ENCODE assay signal across 22 cellular contexts in genomic region chr6:156390621-156391378, GRCh38.
DNase-seq lines count a peak whose midpoint lies in the region; ATAC-seq and TF ChIP-seq lines count a peak whose summit lies in the region.
"Had no signal": no experiment of that assay in that cellular context is flagged by ENCODE, and none has a peak within 500 bp of the region (broad histone marks: within the 10 kb centered on the region; RNA-seq: fewer than 3 reads in every experiment).

No MANE protein-coding gene starts in this region.

- no peaks in the 10 kb centered on the region for H4K20me1 ChIP-seq in OCI-LY7 (ENCODE audit: insufficient read depth, low read length)

- H3K4me3 ChIP-seq in OCI-LY7 (ENCODE audit: low read depth, low read length, poor library complexity, severe bottlenecking) (peak overlapping the region; percentile 36), thyroid gland (replicated peaks in 1 of 3) (no peak overlapping the region), heart right ventricle (no peak overlapping the region)
- H3K4me3 ChIP-seq: A549, K562, SK-N-MC had no signal

- CTCF ChIA-PET in activated naive CD4-positive, alpha-beta T cell treated with anti-CD3 and anti-CD28 coated beads, Interleukin-2, amount 10 ng/mL, durations not matched to agents 7 days and 5 days (lab: Charles Lee): no interaction called here
- CTCF ChIA-PET in OCI-LY7 (lab: Charles Lee; ENCODE audit: unreplicated experiment): interaction anchor here (1.0 kb wide), 1 partner anchor 102 kb away, joined by 4 read pairs; no protein-coding TSS in a partner anchor

- H3K79me2 ChIP-seq in OCI-LY7 (ENCODE audit: insufficient read depth, low read depth, low read length): peaks cover 22% of the 10 kb centered on the region; the same call in 1 of the 2 replicates

- H3K4me3 Mint-ChIP-seq in activated naive CD4-positive, alpha-beta T cell treated with anti-CD3 and anti-CD28 coated beads, Interleukin-2, amount 50 U/mL, for 24 hours: peak overlapping the region; percentile 64
- no peak overlapping the region for H3K4me3 Mint-ChIP-seq in activated naive CD4-positive, alpha-beta T cell treated with anti-CD3 and anti-CD28 coated beads, Interleukin-2, amount 10 ng/mL, durations not matched to agents 7 days and 5 days
- H3K4me3 Mint-ChIP-seq: activated T-helper 1 cell treated with anti-CD3 and anti-CD28 coated beads, Interleukin-12 subunit alpha, Interleukin-12 subunit beta, Interleukin-2, Interleukin-4 antibody, amounts not matched to agents 30 ng/mL and 10 ng/mL and 1 ng/mL, durations not matched to agents 14 hours and 24 hours and 36 hours; dendritic cell treated with granulocyte-macrophage colony-stimulating factor and Interleukin-4, amounts not matched to agents 40 ng/mL and 50 ng/mL, for 4 days had no signal

- no peak for TF ChIP-seq POLR2A in thyroid gland (IDR thresholded peaks at IDR 0.05)

- no peaks in the 10 kb centered on the region for H3K36me3 Mint-ChIP-seq in activated naive CD4-positive, alpha-beta T cell treated with anti-CD3 and anti-CD28 coated beads, Interleukin-2, amount 50 U/mL, for 24 hours
- H3K36me3 Mint-ChIP-seq in activated naive CD4-positive, alpha-beta T cell treated with anti-CD3 and anti-CD28 coated beads, Interleukin-2, amount 10 ng/mL, durations not matched to agents 7 days and 5 days: no peaks in the 10 kb centered on the region

- H3K36me3 ChIP-seq in OCI-LY7 (ENCODE audit: insufficient read depth, low read length) (peaks cover 40% of the 10 kb centered on the region), thyroid gland (no peaks in the 10 kb centered on the region), heart right ventricle (no peaks in the 10 kb centered on the region)
- H3K36me3 ChIP-seq: brain microvascular endothelial cell had no signal

- H3K4me1 ChIP-seq in OCI-LY7 (ENCODE audit: insufficient read depth, low read length, poor library complexity, severe bottlenecking) (peaks cover 61% of the 10 kb centered on the region), foreskin keratinocyte (peaks cover 5% of the 10 kb centered on the region), thyroid gland (peaks cover 23 to 25% of the 10 kb centered on the region in 2 donors), heart right ventricle (no peaks in the 10 kb centered on the region)
- H3K4me1 ChIP-seq: A549 had no signal

- TF ChIP-seq CTCF in OCI-LY7 (conservative IDR thresholded peaks at IDR 0.05; ENCODE audit: low read length): no peak
- TF ChIP-seq CTCF in foreskin keratinocyte (conservative IDR thresholded peaks at IDR 0.05): no peak
- no peak for TF ChIP-seq CTCF in thyroid gland (IDR thresholded peaks at IDR 0.05)
- no peak for TF ChIP-seq CTCF in heart right ventricle (IDR thresholded peaks at IDR 0.05)

- intact Hi-C loops in OCI-LY7 (cut with micrococcal nuclease; ENCODE audit: unreplicated experiment): loop anchor here (10.0 kb wide), 1 partner anchor 464 kb away; no protein-coding TSS in a partner anchor
- intact Hi-C loops in thyroid gland (cut with DNase I): no loop called here
- intact Hi-C loops in heart right ventricle (cut with DNase I): no loop called here

- H3K9me3 ChIP-seq in OCI-LY7 (ENCODE audit: low read length): no peaks in the 10 kb centered on the region; the same call in 1 of the 2 replicates
- no peaks in the 10 kb centered on the region for H3K9me3 ChIP-seq in thyroid gland
- no peaks in the 10 kb centered on the region for H3K9me3 ChIP-seq in heart right ventricle
- H3K9me3 ChIP-seq: A549 had no signal

- H3K4me1 Mint-ChIP-seq in activated naive CD4-positive, alpha-beta T cell treated with anti-CD3 and anti-CD28 coated beads, Interleukin-2, amount 50 U/mL, for 24 hours: peaks cover 59% of the 10 kb centered on the region
- H3K4me1 Mint-ChIP-seq in activated naive CD4-positive, alpha-beta T cell treated with anti-CD3 and anti-CD28 coated beads, Interleukin-2, amount 10 ng/mL, durations not matched to agents 7 days and 5 days: peaks cover 38% of the 10 kb centered on the region

- H3K27ac ChIP-seq in OCI-LY7 (ENCODE audit: low read depth, low read length, poor library complexity, severe bottlenecking): peak overlapping the region; percentile 99
- H3K27ac ChIP-seq in foreskin keratinocyte: no peak overlapping the region
- H3K27ac ChIP-seq in thyroid gland: peak overlapping the region in 1 of 3 donors; percentile 57
- no peak overlapping the region for H3K27ac ChIP-seq in heart right ventricle
- H3K27ac ChIP-seq: A549, brain microvascular endothelial cell, C4-2B, SK-N-MC had no signal

- H3K9me2 ChIP-seq in OCI-LY7 (ENCODE audit: insufficient read depth, low read length): no peaks in the 10 kb centered on the region

- BruUV-seq in OCI-LY7 (replicated peaks; lab: Mats Ljungman, UMichigan): no TSS peak

- DNase-seq in activated naive CD4-positive, alpha-beta T cell treated with anti-CD3 and anti-CD28 coated beads, Interleukin-2, amount 10 ng/mL, durations not matched to agents 7 days and 5 days: no peak
- DNase-seq in OCI-LY7 (ENCODE audit: low spot score) (peak; percentile 77), foreskin keratinocyte (peak in 1 of 2 donors; percentile 45), thyroid gland (no peak), heart right ventricle (no peak)
- no peak for DNase-seq in stimulated activated CD4-positive, alpha-beta T cell treated with anti-CD3 and anti-CD28 coated beads, Interleukin-4, amount 100 ng/mL, for 1 hour
- DNase-seq: brain microvascular endothelial cell; foreskin melanocyte; hypothalamus; kidney glomerular epithelial cell; naive thymus-derived CD8-positive, alpha-beta T cell; NCI-H2081 treated with DMSO at 0.1 percent for 48 hours; NCI-H510A treated with DMSO at 0.1 percent for 48 hours had no signal

- H3K9me3 Mint-ChIP-seq in activated naive CD4-positive, alpha-beta T cell treated with anti-CD3 and anti-CD28 coated beads, Interleukin-2, amount 50 U/mL, for 24 hours: peaks cover 6% of the 10 kb centered on the region
- H3K9me3 Mint-ChIP-seq in activated naive CD4-positive, alpha-beta T cell treated with anti-CD3 and anti-CD28 coated beads, Interleukin-2, amount 10 ng/mL, durations not matched to agents 7 days and 5 days: no peaks in the 10 kb centered on the region
- H3K9me3 Mint-ChIP-seq: activated T-helper 1 cell treated with anti-CD3 and anti-CD28 coated beads, Interleukin-12 subunit alpha, Interleukin-12 subunit beta, Interleukin-2, Interleukin-4 antibody, amounts not matched to agents 30 ng/mL and 10 ng/mL and 1 ng/mL, durations not matched to agents 14 hours and 24 hours and 36 hours; dendritic cell treated with granulocyte-macrophage colony-stimulating factor and Interleukin-4, amounts not matched to agents 40 ng/mL and 50 ng/mL, for 4 days; memory B cell had no signal

- H2AFZ ChIP-seq in OCI-LY7 (ENCODE audit: low read length): no peak overlapping the region; the same call in 1 of the 2 replicates

- 66 to 69% methylated on average over 14 of the region's 14 CpGs for WGBS in thyroid gland, 2 donors
- WGBS in heart right ventricle, 2 donors: 65 to 72% methylated on average over 14 of the region's 14 CpGs

- H3K4me2 ChIP-seq in OCI-LY7 (ENCODE audit: low read length): peak overlapping the region; percentile 95
- H3K4me2 ChIP-seq: A549 had no signal

- peaks cover 18% of the 10 kb centered on the region for H3K27me3 ChIP-seq in foreskin keratinocyte
- H3K27me3 ChIP-seq in thyroid gland: no peaks in the 10 kb centered on the region
- H3K27me3 ChIP-seq in heart right ventricle: peaks cover 0 to 15% (median 5%) of the 10 kb centered on the region in 7 donors

- no peak overlapping the region for H3K27ac Mint-ChIP-seq in activated naive CD4-positive, alpha-beta T cell treated with anti-CD3 and anti-CD28 coated beads, Interleukin-2, amount 50 U/mL, for 24 hours
- H3K27ac Mint-ChIP-seq in activated naive CD4-positive, alpha-beta T cell treated with anti-CD3 and anti-CD28 coated beads, Interleukin-2, amount 10 ng/mL, durations not matched to agents 7 days and 5 days: no peak overlapping the region
- H3K27ac Mint-ChIP-seq: activated T-helper 1 cell treated with anti-CD3 and anti-CD28 coated beads, Interleukin-12 subunit alpha, Interleukin-12 subunit beta, Interleukin-2, Interleukin-4 antibody, amounts not matched to agents 30 ng/mL and 10 ng/mL and 1 ng/mL, durations not matched to agents 14 hours and 24 hours and 36 hours; dendritic cell treated with granulocyte-macrophage colony-stimulating factor and Interleukin-4, amounts not matched to agents 40 ng/mL and 50 ng/mL, for 4 days; memory B cell had no signal

- ATAC-seq in foreskin keratinocyte: peak; percentile 52
- ATAC-seq in GM21367 (IDR thresholded peaks at IDR 0.05; ENCODE audit: unreplicated experiment): no peak
- no peak for ATAC-seq in heart right ventricle
- ATAC-seq: A549; K562; naive thymus-derived CD8-positive, alpha-beta T cell had no signal

- POLR2A ChIA-PET in OCI-LY7 (lab: Charles Lee): interaction anchor here (0.7 to 2.0 kb wide), 6 partner anchors 9 to 416 kb away, joined by 3 to 20 read pairs (median 4); no protein-coding TSS in a partner anchor

- no peaks in the 10 kb centered on the region for H3K27me3 Mint-ChIP-seq in activated naive CD4-positive, alpha-beta T cell treated with anti-CD3 and anti-CD28 coated beads, Interleukin-2, amount 50 U/mL, for 24 hours
- peaks cover 15% of the 10 kb centered on the region for H3K27me3 Mint-ChIP-seq in activated naive CD4-positive, alpha-beta T cell treated with anti-CD3 and anti-CD28 coated beads, Interleukin-2, amount 10 ng/mL, durations not matched to agents 7 days and 5 days
- H3K27me3 Mint-ChIP-seq: dendritic cell treated with granulocyte-macrophage colony-stimulating factor and Interleukin-4, amounts not matched to agents 40 ng/mL and 50 ng/mL, for 4 days had no signal
